In the genomic region with DNA sequence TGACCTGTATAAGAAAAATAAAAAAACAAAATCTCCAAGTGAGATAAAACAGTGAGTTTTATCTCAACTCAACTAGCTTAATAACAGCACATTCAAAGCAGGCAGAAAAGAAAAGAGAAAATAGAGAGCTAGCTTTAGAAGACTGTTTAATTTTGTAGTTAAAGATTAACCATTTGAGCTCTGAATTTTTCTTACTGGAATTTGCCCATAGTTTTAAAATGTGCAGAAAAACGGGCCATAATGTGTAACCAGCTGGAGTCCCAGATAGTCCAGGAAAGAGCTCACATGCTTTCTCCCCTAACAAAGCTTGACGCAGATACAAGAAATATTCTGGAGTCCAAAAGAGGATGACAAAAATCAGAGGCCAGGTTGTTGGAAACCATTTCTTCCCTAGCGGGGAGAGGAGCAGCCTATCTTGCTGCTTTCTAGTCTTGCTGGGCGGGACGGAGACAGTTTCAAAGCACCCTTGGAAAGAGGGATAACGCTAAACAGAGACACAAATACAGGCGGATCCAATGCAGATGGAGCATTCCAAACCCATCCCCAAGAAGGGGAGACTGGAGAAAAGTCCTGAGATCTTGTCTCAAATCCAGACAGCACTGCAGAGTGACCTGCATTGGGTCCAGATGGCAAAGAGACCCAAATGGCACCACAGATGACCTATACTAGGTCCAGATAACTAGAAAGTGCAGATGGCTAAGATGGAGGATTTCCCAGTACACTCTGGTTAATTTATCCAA, we compare ENCODE assay signal across 1 cellular context.
TF ChIP-seq lines count a peak whose summit lies in the region.

No MANE protein-coding gene starts in this region.

TF ChIP-seq in IMR-90, 13 proteins besides CTCF, POLR2A, EP300 and RAD21:
- TF ChIP-seq, protein P1, sequence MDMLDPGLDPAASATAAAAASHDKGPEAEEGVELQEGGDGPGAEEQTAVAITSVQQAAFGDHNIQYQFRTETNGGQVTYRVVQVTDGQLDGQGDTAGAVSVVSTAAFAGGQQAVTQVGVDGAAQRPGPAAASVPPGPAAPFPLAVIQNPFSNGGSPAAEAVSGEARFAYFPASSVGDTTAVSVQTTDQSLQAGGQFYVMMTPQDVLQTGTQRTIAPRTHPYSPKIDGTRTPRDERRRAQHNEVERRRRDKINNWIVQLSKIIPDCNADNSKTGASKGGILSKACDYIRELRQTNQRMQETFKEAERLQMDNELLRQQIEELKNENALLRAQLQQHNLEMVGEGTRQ (IDR thresholded peaks at IDR 0.05; ENCODE audit: low read depth, low read length) = no peak
- TF ChIP-seq SMC3 (IDR thresholded peaks at IDR 0.05; ENCODE audit: low read depth, low read length) = no peak
- no peak for TF ChIP-seq RFX5 (IDR thresholded peaks at IDR 0.05; ENCODE audit: low read depth, low read length)
- TF ChIP-seq CEBPB (IDR thresholded peaks at IDR 0.05; ENCODE audit: low read depth, low read length) = no peak
